Comparison of ENCODE assay signal across 21 cellular contexts in genomic region chr14:24157331-24157730, GRCh38. TPM values are rescaled to one million over a fixed set of nuclear protein-coding genes. Genes with fewer than 3 reads are reported as not detected.
DNase-seq lines count a peak whose midpoint lies in the region; ATAC-seq lines count a peak whose summit lies in the region.
"Had no signal": no experiment of that assay in that cellular context is flagged by ENCODE, and none has a peak within 500 bp of the region (broad histone marks: within the 10 kb centered on the region; RNA-seq: fewer than 3 reads in every experiment).

No MANE protein-coding gene starts in this region.

- H3K36me3 Mint-ChIP-seq in activated naive CD4-positive, alpha-beta T cell treated with anti-CD3 and anti-CD28 coated beads, Interleukin-2, amount 50 U/mL, for 24 hours = peaks cover 7% of the 10 kb centered on the region
- peaks cover 60% of the 10 kb centered on the region for H3K36me3 Mint-ChIP-seq in activated naive CD8-positive, alpha-beta T cell treated with anti-CD3 and anti-CD28 coated beads, Interleukin-2, amount 10 ng/mL, durations not matched to agents 7 days and 5 days
- H3K36me3 Mint-ChIP-seq in stimulated activated effector memory CD8-positive, alpha-beta T cell treated with anti-CD3 and anti-CD28 coated beads, Interleukin-12 subunit alpha, Interleukin-12 subunit beta, amount 100 ng/mL, for 72 hours = peaks cover 100% of the 10 kb centered on the region

- H3K4me1 Mint-ChIP-seq in activated naive CD4-positive, alpha-beta T cell treated with anti-CD3 and anti-CD28 coated beads, Interleukin-2, amount 50 U/mL, for 24 hours = peaks cover 23% of the 10 kb centered on the region
- H3K4me1 Mint-ChIP-seq in activated naive CD8-positive, alpha-beta T cell treated with anti-CD3 and anti-CD28 coated beads, Interleukin-2, amount 10 ng/mL, durations not matched to agents 7 days and 5 days = peaks cover 24% of the 10 kb centered on the region
- H3K4me1 Mint-ChIP-seq in stimulated activated effector memory CD8-positive, alpha-beta T cell treated with anti-CD3 and anti-CD28 coated beads, Interleukin-12 subunit alpha, Interleukin-12 subunit beta, amount 100 ng/mL, for 72 hours = peaks cover 24% of the 10 kb centered on the region

- H3K27me3 Mint-ChIP-seq in activated naive CD4-positive, alpha-beta T cell treated with anti-CD3 and anti-CD28 coated beads, Interleukin-2, amount 50 U/mL, for 24 hours = no peaks in the 10 kb centered on the region
- no peaks in the 10 kb centered on the region for H3K27me3 Mint-ChIP-seq in activated naive CD8-positive, alpha-beta T cell treated with anti-CD3 and anti-CD28 coated beads, Interleukin-2, amount 10 ng/mL, durations not matched to agents 7 days and 5 days
- H3K27me3 Mint-ChIP-seq: B cell, type B pancreatic cell had no signal

- no peak overlapping the region for H3K4me3 Mint-ChIP-seq in activated naive CD4-positive, alpha-beta T cell treated with anti-CD3 and anti-CD28 coated beads, Interleukin-2, amount 50 U/mL, for 24 hours
- no peak overlapping the region for H3K4me3 Mint-ChIP-seq in activated naive CD8-positive, alpha-beta T cell treated with anti-CD3 and anti-CD28 coated beads, Interleukin-2, amount 10 ng/mL, durations not matched to agents 7 days and 5 days
- H3K4me3 Mint-ChIP-seq in stimulated activated effector memory CD8-positive, alpha-beta T cell treated with anti-CD3 and anti-CD28 coated beads, Interleukin-12 subunit alpha, Interleukin-12 subunit beta, amount 100 ng/mL, for 72 hours = no peak overlapping the region
- H3K4me3 Mint-ChIP-seq: B cell, endodermal cell, type B pancreatic cell had no signal

- no peaks in the 10 kb centered on the region for H3K9me3 Mint-ChIP-seq in activated naive CD4-positive, alpha-beta T cell treated with anti-CD3 and anti-CD28 coated beads, Interleukin-2, amount 50 U/mL, for 24 hours
- no peaks in the 10 kb centered on the region for H3K9me3 Mint-ChIP-seq in activated naive CD8-positive, alpha-beta T cell treated with anti-CD3 and anti-CD28 coated beads, Interleukin-2, amount 10 ng/mL, durations not matched to agents 7 days and 5 days
- no peaks in the 10 kb centered on the region for H3K9me3 Mint-ChIP-seq in stimulated activated effector memory CD8-positive, alpha-beta T cell treated with anti-CD3 and anti-CD28 coated beads, Interleukin-12 subunit alpha, Interleukin-12 subunit beta, amount 100 ng/mL, for 72 hours
- H3K9me3 Mint-ChIP-seq: endodermal cell, type B pancreatic cell had no signal

- intact Hi-C loops in left colon (cut with DNase I, micrococcal nuclease) = no loop called here

- POLR2A ChIA-PET in activated naive CD8-positive, alpha-beta T cell treated with anti-CD3 and anti-CD28 coated beads, Interleukin-2, amount 10 ng/mL, durations not matched to agents 7 days and 5 days (lab: Charles Lee) = interaction anchor here (4.1 kb wide), 1 partner anchor 11 kb away, joined by 25 read pairs; the partner anchor contains the start of genes PSME2 and RNF31

- H3K27ac Mint-ChIP-seq in activated naive CD4-positive, alpha-beta T cell treated with anti-CD3 and anti-CD28 coated beads, Interleukin-2, amount 50 U/mL, for 24 hours = peak overlapping the region; percentile 0
- H3K27ac Mint-ChIP-seq in activated naive CD8-positive, alpha-beta T cell treated with anti-CD3 and anti-CD28 coated beads, Interleukin-2, amount 10 ng/mL, durations not matched to agents 7 days and 5 days = peak overlapping the region; percentile 63
- peak overlapping the region; percentile 79 for H3K27ac Mint-ChIP-seq in stimulated activated effector memory CD8-positive, alpha-beta T cell treated with anti-CD3 and anti-CD28 coated beads, Interleukin-12 subunit alpha, Interleukin-12 subunit beta, amount 100 ng/mL, for 72 hours
- H3K27ac Mint-ChIP-seq: B cell, endodermal cell, type B pancreatic cell had no signal

- no peak for DNase-seq in activated naive CD4-positive, alpha-beta T cell treated with Interleukin-2 at 50 U/mL for 16 hours
- DNase-seq in activated naive CD8-positive, alpha-beta T cell treated with anti-CD3 and anti-CD28 coated beads, Interleukin-2, amount 10 ng/mL, durations not matched to agents 7 days and 5 days = no peak
- no peak for DNase-seq in stimulated activated effector memory CD8-positive, alpha-beta T cell treated with anti-CD3 and anti-CD28 coated beads, Interleukin-12 subunit alpha, Interleukin-12 subunit beta, amount 100 ng/mL, for 72 hours (ENCODE audit: low spot score in 2 of 2)
- no peak for DNase-seq in left colon
- DNase-seq: activated T-cell treated with anti-CD3 and anti-CD28 coated beads for 4 hours; caudate nucleus; DMS53; endodermal cell; foreskin keratinocyte; heart right ventricle; NCI-H146; NCI-H446 treated with DMSO at 0.1 percent for 48 hours; NCI-H82; retina; SJCRH30; stimulated activated CD4-positive, alpha-beta T cell treated with anti-CD3 and anti-CD28 coated beads, Interleukin-2, amount 100 ng/mL, for 24 hours had no signal

- ATAC-seq in activated naive CD8-positive, alpha-beta T cell treated with anti-CD3 and anti-CD28 coated beads, Interleukin-2, amount 10 ng/mL, durations not matched to agents 7 days and 5 days (ENCODE audit: low read depth) = no peak
- no peak for ATAC-seq in stimulated activated effector memory CD8-positive, alpha-beta T cell treated with anti-CD3 and anti-CD28 coated beads, Interleukin-12 subunit alpha, Interleukin-12 subunit beta, amount 100 ng/mL, for 72 hours
- ATAC-seq in left colon (no peak), HG02571 (IDR thresholded peaks at IDR 0.05; ENCODE audit: unreplicated experiment) (no peak)
- ATAC-seq: foreskin keratinocyte, heart right ventricle, pancreas had no signal

RNA-seq across cellular contexts. Expression of gene IRF9, which starts 3.7 kb away (rescaled TPM):
- 100 to 1,000 TPM; 234 to 252 TPM for total RNA-seq in activated naive CD8-positive, alpha-beta T cell treated with anti-CD3 and anti-CD28 coated beads, Interleukin-2, amount 10 ng/mL, durations not matched to agents 7 days and 5 days
- 100 to 1,000 TPM in 1 of 2 donors, 10 to 100 TPM in 1; 53.7 to 105 TPM for total RNA-seq in left colon

RNA-seq across cellular contexts. Expression of gene RNF31, which starts 10.0 kb away (rescaled TPM):
- 100 to 1,000 TPM; 131 to 153 TPM for total RNA-seq in activated naive CD8-positive, alpha-beta T cell treated with anti-CD3 and anti-CD28 coated beads, Interleukin-2, amount 10 ng/mL, durations not matched to agents 7 days and 5 days
- 10 to 100 TPM; 49.1 to 50.3 TPM for total RNA-seq in left colon

RNA-seq across cellular contexts. Expression of gene PSME2, which starts 10.9 kb away (rescaled TPM):
- 100 to 1,000 TPM; 406 to 414 TPM for total RNA-seq in activated naive CD8-positive, alpha-beta T cell treated with anti-CD3 and anti-CD28 coated beads, Interleukin-2, amount 10 ng/mL, durations not matched to agents 7 days and 5 days
- total RNA-seq in left colon = 100 to 1,000 TPM; 140 to 240 TPM

RNA-seq across cellular contexts. Expression of gene REC8, which starts 14.5 kb away (rescaled TPM):
- total RNA-seq in activated naive CD8-positive, alpha-beta T cell treated with anti-CD3 and anti-CD28 coated beads, Interleukin-2, amount 10 ng/mL, durations not matched to agents 7 days and 5 days = 10 to 100 TPM; 55.1 to 60.7 TPM
- total RNA-seq in left colon = 10 to 100 TPM in 1 of 2 donors, 1 to 10 TPM in 1; 6.9 to 21.0 TPM

RNA-seq across cellular contexts. Expression of gene EMC9, which starts 15.9 kb away (rescaled TPM):
- 10 to 100 TPM; 41.6 to 43.9 TPM for total RNA-seq in activated naive CD8-positive, alpha-beta T cell treated with anti-CD3 and anti-CD28 coated beads, Interleukin-2, amount 10 ng/mL, durations not matched to agents 7 days and 5 days
- total RNA-seq in left colon = 10 to 100 TPM; 13.9 to 25.7 TPM

Comparison
In these comparisons a context has a peak if more than half of its experiments do, and no peak if none do; other contexts are left out.
1. H3K27ac Mint-ChIP-seq: peak in every context shown above with its lines; median percentile 79 in stimulated activated effector memory CD8-positive, alpha-beta T cell treated with anti-CD3 and anti-CD28 coated beads, Interleukin-12 subunit alpha, Interleukin-12 subunit beta, amount 100 ng/mL, for 72 hours; 63 in activated naive CD8-positive, alpha-beta T cell treated with anti-CD3 and anti-CD28 coated beads, Interleukin-2, amount 10 ng/mL, durations not matched to agents 7 days and 5 days; 0 in activated naive CD4-positive, alpha-beta T cell treated with anti-CD3 and anti-CD28 coated beads, Interleukin-2, amount 50 U/mL, for 24 hours.